17 cellular contexts compared by ENCODE assay signal in the genomic region with DNA sequence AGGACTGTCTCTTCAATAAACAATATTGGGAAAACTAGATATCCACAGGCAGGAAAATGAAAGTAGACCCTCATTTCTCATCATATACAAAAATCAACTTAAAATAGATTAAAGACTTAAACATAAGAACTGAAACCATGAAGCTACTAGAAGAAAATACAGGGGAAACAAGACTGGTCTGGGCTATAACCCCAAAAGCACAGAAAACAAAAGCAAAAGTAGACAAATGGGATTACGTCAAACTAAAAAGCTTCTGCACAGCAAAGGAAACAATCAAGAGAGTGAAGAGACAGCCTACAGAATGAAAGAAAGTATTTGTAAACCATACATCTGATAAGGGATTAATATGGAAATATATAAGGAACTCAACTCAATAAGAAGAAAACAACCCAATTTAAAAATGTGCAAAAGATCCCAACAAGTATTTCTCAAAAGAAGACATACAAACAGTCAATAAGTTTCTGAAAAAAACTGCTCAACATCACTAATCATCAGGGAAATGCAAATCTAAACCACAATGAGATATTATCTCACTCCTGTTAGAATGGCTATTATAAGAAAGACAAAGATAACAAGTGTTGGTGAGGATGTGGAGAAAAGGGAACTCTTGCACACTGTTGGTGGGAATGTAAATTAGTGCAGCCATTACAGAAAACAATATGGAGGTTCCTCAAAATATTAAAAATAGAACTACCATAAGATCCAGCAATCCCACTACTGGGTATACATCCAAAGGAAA.
A peak's percentile ranks its signal among the peaks of the same experiment; 100 is the strongest.
DNase-seq lines count a peak whose midpoint lies in the region; ATAC-seq and TF ChIP-seq lines count a peak whose summit lies in the region.
"Had no signal": no experiment of that assay in that cellular context is flagged by ENCODE, and none has a peak within 500 bp of the region (broad histone marks: within the 10 kb centered on the region; RNA-seq: fewer than 3 reads in every experiment).

No MANE protein-coding gene starts in this region.

- H3K9ac ChIP-seq in Karpas-422 (ENCODE audit: low read length), result no peak overlapping the region

- ATAC-seq in GM18517 (IDR thresholded peaks at IDR 0.05; ENCODE audit: unreplicated experiment) (peak; percentile 80), GM19468 (IDR thresholded peaks at IDR 0.05; ENCODE audit: extremely low read depth, unreplicated experiment) (peak; percentile 79), HG03045 (IDR thresholded peaks at IDR 0.05; ENCODE audit: unreplicated experiment) (peak; percentile 66)
- ATAC-seq in activated CD8-positive, alpha-beta T cell treated with anti-CD3 and anti-CD28 coated beads, Interleukin-2, amount 10 ng/mL, durations not matched to agents 7 days and 5 days, result peak; percentile 49
- ATAC-seq: HCT116, left ventricle myocardium superior had no signal

- H3K27me3 Mint-ChIP-seq in activated CD8-positive, alpha-beta T cell treated with anti-CD3 and anti-CD28 coated beads, Interleukin-2, amount 10 ng/mL, durations not matched to agents 7 days and 5 days (ENCODE audit: low read depth), result no peaks in the 10 kb centered on the region

- H3K9me3 ChIP-seq in Karpas-422 (ENCODE audit: low read length) (no peaks in the 10 kb centered on the region), hepatocyte (ENCODE audit: low read depth) (no peaks in the 10 kb centered on the region)
- H3K9me3 ChIP-seq: SJCRH30, thyroid gland had no signal

- WGBS in hepatocyte (ENCODE audit: low lambda C conversion rate, missing lambda C conversion rate), result 96% methylated on average over 1 of the region's 1 CpG

- H3K27ac ChIP-seq in Karpas-422 (ENCODE audit: low read length) (no peak overlapping the region), hepatocyte (no peak overlapping the region)
- H3K27ac ChIP-seq: SJCRH30, thyroid gland had no signal

- DNase-seq in activated CD8-positive, alpha-beta T cell treated with anti-CD3 and anti-CD28 coated beads, Interleukin-2, amount 10 ng/mL, durations not matched to agents 7 days and 5 days, result no peak
- DNase-seq in Karpas-422 (no peak), ACHN (no peak), hepatocyte (ENCODE audit: low spot score) (no peak), DMS 273 (lab: John Stamatoyannopoulos, UW; ENCODE audit: unreplicated experiment) (no peak)
- DNase-seq: activated CD4-positive, alpha-beta T cell treated with anti-CD3 and anti-CD28 coated beads, Interleukin-2, amount 50 U/mL, for 4 hours; activated gamma-delta T cell treated with Interleukin-2 at 50 U/mL for 16 hours; KBM-7; left ventricle myocardium superior; NCI-H1436; NCI-H345; SJCRH30; thyroid gland had no signal

- H3K27me3 ChIP-seq in Karpas-422 (ENCODE audit: low read length), result no peaks in the 10 kb centered on the region
- no peaks in the 10 kb centered on the region for H3K27me3 ChIP-seq in hepatocyte
- H3K27me3 ChIP-seq: SJCRH30, thyroid gland had no signal

- H3K4me2 ChIP-seq in Karpas-422 (ENCODE audit: low read depth, low read length, poor library complexity, severe bottlenecking) (no peak overlapping the region), hepatocyte (no peak overlapping the region)

- H3K36me3 ChIP-seq in Karpas-422 (ENCODE audit: insufficient read depth, low read length) (no peaks in the 10 kb centered on the region), hepatocyte (replicated peaks; ENCODE audit: insufficient read depth, low read depth) (no peaks in the 10 kb centered on the region)
- H3K36me3 ChIP-seq: SJCRH30, thyroid gland had no signal

- H3K9me2 ChIP-seq in Karpas-422 (replicated peaks; ENCODE audit: insufficient read depth, low read length) (no peaks in the 10 kb centered on the region), hepatocyte (replicated peaks; ENCODE audit: insufficient read depth) (no peaks in the 10 kb centered on the region)

- H3K4me1 ChIP-seq in Karpas-422 (ENCODE audit: low read length) (no peaks in the 10 kb centered on the region), hepatocyte (ENCODE audit: insufficient read depth) (no peaks in the 10 kb centered on the region)
- H3K4me1 ChIP-seq: SJCRH30, thyroid gland had no signal

- H3K27ac Mint-ChIP-seq in activated CD8-positive, alpha-beta T cell treated with anti-CD3 and anti-CD28 coated beads, Interleukin-2, amount 10 ng/mL, durations not matched to agents 7 days and 5 days, result peak overlapping the region; percentile 20

- peaks cover under 1% of the 10 kb centered on the region for H3K9me3 Mint-ChIP-seq in activated CD8-positive, alpha-beta T cell treated with anti-CD3 and anti-CD28 coated beads, Interleukin-2, amount 10 ng/mL, durations not matched to agents 7 days and 5 days (ENCODE audit: insufficient read depth)

- H4K20me1 ChIP-seq in Karpas-422 (ENCODE audit: insufficient read depth, low read depth, low read length) (no peaks in the 10 kb centered on the region), hepatocyte (ENCODE audit: insufficient read depth, poor library complexity, severe bottlenecking) (no peaks in the 10 kb centered on the region)

- H3K4me3 Mint-ChIP-seq in activated CD8-positive, alpha-beta T cell treated with anti-CD3 and anti-CD28 coated beads, Interleukin-2, amount 10 ng/mL, durations not matched to agents 7 days and 5 days, result peak overlapping the region; percentile 35

- H2AFZ ChIP-seq in Karpas-422 (ENCODE audit: low read length) (no peak overlapping the region), hepatocyte (no peak overlapping the region)

- CTCF ChIA-PET in activated CD8-positive, alpha-beta T cell treated with anti-CD3 and anti-CD28 coated beads, Interleukin-2, amount 10 ng/mL, durations not matched to agents 7 days and 5 days (lab: Charles Lee), result no interaction called here

- in situ Hi-C loops in ACHN (cut with HindIII; ENCODE audit: low pct_ligation_motif_present, low pct_unique_long_range_greater_than_20kb, low sequenced_read_pairs), result no loop called here

- POLR2A ChIA-PET in activated CD8-positive, alpha-beta T cell treated with anti-CD3 and anti-CD28 coated beads, Interleukin-2, amount 10 ng/mL, durations not matched to agents 7 days and 5 days (lab: Charles Lee), result no interaction called here

- no peaks in the 10 kb centered on the region for H3K79me2 ChIP-seq in Karpas-422 (ENCODE audit: low read length)
- no peaks in the 10 kb centered on the region for H3K79me2 ChIP-seq in hepatocyte

- TF ChIP-seq CTCF in hepatocyte (IDR thresholded peaks at IDR 0.05; ENCODE audit: poor library complexity), result no peak

- H3K4me3 ChIP-seq in Karpas-422 (ENCODE audit: low read length) (no peak overlapping the region), hepatocyte (no peak overlapping the region)
- H3K4me3 ChIP-seq: SJCRH30, thyroid gland had no signal

- H3K36me3 Mint-ChIP-seq in activated CD8-positive, alpha-beta T cell treated with anti-CD3 and anti-CD28 coated beads, Interleukin-2, amount 10 ng/mL, durations not matched to agents 7 days and 5 days (ENCODE audit: low read depth), result peaks cover 3% of the 10 kb centered on the region

- H3K4me1 Mint-ChIP-seq in activated CD8-positive, alpha-beta T cell treated with anti-CD3 and anti-CD28 coated beads, Interleukin-2, amount 10 ng/mL, durations not matched to agents 7 days and 5 days (ENCODE audit: low read depth), result peaks cover 8% of the 10 kb centered on the region
